In the genomic region with DNA sequence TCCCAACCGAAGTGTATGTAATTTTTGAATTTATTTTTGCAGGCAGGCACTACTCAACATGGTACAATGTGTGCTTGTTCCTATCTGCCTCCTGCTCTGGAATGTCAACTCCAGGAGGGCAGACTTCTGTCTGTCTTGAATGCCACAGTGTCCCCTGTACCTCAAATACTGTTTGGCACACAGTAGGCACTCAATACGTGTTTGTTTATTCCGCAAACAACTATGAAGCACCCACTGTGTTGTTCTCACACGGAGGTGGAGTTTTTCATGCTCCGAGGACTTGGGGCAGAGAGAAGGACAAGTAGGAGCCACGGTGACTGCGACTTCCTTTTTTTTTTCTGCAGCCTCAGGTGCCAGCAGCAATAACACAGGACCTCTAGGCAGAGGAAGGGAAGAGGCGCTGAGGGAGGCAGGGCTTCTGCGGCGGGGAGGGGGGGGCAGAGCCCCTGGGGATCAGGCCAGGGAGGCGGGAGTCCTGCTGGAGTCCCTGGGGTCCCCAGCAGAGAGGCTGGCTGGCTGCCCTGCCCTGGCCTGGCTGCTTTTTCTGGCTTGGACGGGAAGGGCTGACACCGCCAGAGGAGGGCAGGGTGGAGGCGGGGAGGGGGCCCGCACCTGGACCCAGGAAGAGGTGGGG, we compare ENCODE assay signal across 1 cellular context.
TF ChIP-seq lines count a peak whose summit lies in the region.

No MANE protein-coding gene starts in this region.

TF ChIP-seq in H1, 55 proteins besides CTCF, POLR2A, EP300 and RAD21 (continued from another document):
- TF ChIP-seq, protein P1, sequence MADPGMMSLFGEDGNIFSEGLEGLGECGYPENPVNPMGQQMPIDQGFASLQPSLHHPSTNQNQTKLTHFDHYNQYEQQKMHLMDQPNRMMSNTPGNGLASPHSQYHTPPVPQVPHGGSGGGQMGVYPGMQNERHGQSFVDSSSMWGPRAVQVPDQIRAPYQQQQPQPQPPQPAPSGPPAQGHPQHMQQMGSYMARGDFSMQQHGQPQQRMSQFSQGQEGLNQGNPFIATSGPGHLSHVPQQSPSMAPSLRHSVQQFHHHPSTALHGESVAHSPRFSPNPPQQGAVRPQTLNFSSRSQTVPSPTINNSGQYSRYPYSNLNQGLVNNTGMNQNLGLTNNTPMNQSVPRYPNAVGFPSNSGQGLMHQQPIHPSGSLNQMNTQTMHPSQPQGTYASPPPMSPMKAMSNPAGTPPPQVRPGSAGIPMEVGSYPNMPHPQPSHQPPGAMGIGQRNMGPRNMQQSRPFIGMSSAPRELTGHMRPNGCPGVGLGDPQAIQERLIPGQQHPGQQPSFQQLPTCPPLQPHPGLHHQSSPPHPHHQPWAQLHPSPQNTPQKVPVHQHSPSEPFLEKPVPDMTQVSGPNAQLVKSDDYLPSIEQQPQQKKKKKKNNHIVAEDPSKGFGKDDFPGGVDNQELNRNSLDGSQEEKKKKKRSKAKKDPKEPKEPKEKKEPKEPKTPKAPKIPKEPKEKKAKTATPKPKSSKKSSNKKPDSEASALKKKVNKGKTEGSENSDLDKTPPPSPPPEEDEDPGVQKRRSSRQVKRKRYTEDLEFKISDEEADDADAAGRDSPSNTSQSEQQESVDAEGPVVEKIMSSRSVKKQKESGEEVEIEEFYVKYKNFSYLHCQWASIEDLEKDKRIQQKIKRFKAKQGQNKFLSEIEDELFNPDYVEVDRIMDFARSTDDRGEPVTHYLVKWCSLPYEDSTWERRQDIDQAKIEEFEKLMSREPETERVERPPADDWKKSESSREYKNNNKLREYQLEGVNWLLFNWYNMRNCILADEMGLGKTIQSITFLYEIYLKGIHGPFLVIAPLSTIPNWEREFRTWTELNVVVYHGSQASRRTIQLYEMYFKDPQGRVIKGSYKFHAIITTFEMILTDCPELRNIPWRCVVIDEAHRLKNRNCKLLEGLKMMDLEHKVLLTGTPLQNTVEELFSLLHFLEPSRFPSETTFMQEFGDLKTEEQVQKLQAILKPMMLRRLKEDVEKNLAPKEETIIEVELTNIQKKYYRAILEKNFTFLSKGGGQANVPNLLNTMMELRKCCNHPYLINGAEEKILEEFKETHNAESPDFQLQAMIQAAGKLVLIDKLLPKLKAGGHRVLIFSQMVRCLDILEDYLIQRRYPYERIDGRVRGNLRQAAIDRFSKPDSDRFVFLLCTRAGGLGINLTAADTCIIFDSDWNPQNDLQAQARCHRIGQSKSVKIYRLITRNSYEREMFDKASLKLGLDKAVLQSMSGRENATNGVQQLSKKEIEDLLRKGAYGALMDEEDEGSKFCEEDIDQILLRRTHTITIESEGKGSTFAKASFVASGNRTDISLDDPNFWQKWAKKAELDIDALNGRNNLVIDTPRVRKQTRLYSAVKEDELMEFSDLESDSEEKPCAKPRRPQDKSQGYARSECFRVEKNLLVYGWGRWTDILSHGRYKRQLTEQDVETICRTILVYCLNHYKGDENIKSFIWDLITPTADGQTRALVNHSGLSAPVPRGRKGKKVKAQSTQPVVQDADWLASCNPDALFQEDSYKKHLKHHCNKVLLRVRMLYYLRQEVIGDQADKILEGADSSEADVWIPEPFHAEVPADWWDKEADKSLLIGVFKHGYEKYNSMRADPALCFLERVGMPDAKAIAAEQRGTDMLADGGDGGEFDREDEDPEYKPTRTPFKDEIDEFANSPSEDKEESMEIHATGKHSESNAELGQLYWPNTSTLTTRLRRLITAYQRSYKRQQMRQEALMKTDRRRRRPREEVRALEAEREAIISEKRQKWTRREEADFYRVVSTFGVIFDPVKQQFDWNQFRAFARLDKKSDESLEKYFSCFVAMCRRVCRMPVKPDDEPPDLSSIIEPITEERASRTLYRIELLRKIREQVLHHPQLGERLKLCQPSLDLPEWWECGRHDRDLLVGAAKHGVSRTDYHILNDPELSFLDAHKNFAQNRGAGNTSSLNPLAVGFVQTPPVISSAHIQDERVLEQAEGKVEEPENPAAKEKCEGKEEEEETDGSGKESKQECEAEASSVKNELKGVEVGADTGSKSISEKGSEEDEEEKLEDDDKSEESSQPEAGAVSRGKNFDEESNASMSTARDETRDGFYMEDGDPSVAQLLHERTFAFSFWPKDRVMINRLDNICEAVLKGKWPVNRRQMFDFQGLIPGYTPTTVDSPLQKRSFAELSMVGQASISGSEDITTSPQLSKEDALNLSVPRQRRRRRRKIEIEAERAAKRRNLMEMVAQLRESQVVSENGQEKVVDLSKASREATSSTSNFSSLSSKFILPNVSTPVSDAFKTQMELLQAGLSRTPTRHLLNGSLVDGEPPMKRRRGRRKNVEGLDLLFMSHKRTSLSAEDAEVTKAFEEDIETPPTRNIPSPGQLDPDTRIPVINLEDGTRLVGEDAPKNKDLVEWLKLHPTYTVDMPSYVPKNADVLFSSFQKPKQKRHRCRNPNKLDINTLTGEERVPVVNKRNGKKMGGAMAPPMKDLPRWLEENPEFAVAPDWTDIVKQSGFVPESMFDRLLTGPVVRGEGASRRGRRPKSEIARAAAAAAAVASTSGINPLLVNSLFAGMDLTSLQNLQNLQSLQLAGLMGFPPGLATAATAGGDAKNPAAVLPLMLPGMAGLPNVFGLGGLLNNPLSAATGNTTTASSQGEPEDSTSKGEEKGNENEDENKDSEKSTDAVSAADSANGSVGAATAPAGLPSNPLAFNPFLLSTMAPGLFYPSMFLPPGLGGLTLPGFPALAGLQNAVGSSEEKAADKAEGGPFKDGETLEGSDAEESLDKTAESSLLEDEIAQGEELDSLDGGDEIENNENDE (IDR thresholded peaks at IDR 0.05; ENCODE audit: insufficient replicate concordance, low read length), result no peak
- TF ChIP-seq BCL11A (IDR thresholded peaks at IDR 0.05; ENCODE audit: low read depth in 2 of 2, low read length in 2 of 2) (no peak), CBX5 (IDR thresholded peaks at IDR 0.05; ENCODE audit: low read depth, low read length) (no peak), GTF2F1 (IDR thresholded peaks at IDR 0.05; ENCODE audit: borderline replicate concordance, low read depth, low read length) (no peak), SAP30 (IDR thresholded peaks at IDR 0.05; ENCODE audit: insufficient read depth, insufficient replicate concordance, low read length) (no peak), CREB1 (IDR thresholded peaks at IDR 0.05) (no peak), KDM1A (IDR thresholded peaks at IDR 0.05; ENCODE audit: borderline replicate concordance, low read length) (no peak), PHF8 (conservative IDR thresholded peaks at IDR 0.05; ENCODE audit: low read depth, low read length) (no peak), TEAD4 (IDR thresholded peaks at IDR 0.05; ENCODE audit: low read depth, low read length) (no peak), BACH1 (IDR thresholded peaks at IDR 0.05; ENCODE audit: low read length) (no peak), SP1 (IDR thresholded peaks at IDR 0.05; ENCODE audit: low read depth, low read length) (no peak), BRCA1 (IDR thresholded peaks at IDR 0.05; ENCODE audit: low read depth, low read length) (no peak), JUN (IDR thresholded peaks at IDR 0.05; ENCODE audit: low read depth, low read length) (no peak), ASH2L (IDR thresholded peaks at IDR 0.05; ENCODE audit: low read length) (no peak), SIX5 (IDR thresholded peaks at IDR 0.05; ENCODE audit: low read depth, low read length) (no peak), HDAC6 (IDR thresholded peaks at IDR 0.05; ENCODE audit: low read depth, low read length) (no peak)
- TF ChIP-seq, protein P2, sequence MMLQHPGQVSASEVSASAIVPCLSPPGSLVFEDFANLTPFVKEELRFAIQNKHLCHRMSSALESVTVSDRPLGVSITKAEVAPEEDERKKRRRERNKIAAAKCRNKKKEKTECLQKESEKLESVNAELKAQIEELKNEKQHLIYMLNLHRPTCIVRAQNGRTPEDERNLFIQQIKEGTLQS (IDR thresholded peaks at IDR 0.05; ENCODE audit: insufficient read depth, low read depth, low read length), result no peak
TF ChIP-seq in H1: peak in this region for 0.
